In genomic region chr5:149280124-149280523, GRCh38 we compare ENCODE assay signal across 17 cellular contexts. TPM values are rescaled to one million over a fixed set of nuclear protein-coding genes. Genes with fewer than 3 reads are reported as not detected.
"Had no signal": no experiment of that assay in that cellular context is flagged by ENCODE, and none has a peak within 500 bp of the region (broad histone marks: within the 10 kb centered on the region; RNA-seq: fewer than 3 reads in every experiment).

No MANE protein-coding gene starts in this region.

- H3K9me3 ChIP-seq: ascending aorta, stomach had no signal

- H3K27ac ChIP-seq: ascending aorta, stomach had no signal

- ATAC-seq: activated CD4-positive, alpha-beta T cell treated with anti-CD3 and anti-CD28 coated beads for 36 hours; esophagus mucosa; stimulated activated effector memory CD8-positive, alpha-beta T cell treated with anti-CD3 and anti-CD28 coated beads, Interleukin-12 subunit alpha, Interleukin-12 subunit beta, amount 100 ng/mL, for 72 hours; T-cell; WTC11 had no signal

- H3K36me3 ChIP-seq: ascending aorta, stomach had no signal

- H3K27me3 ChIP-seq: ascending aorta, stomach had no signal

- H3K4me2 ChIP-seq: smooth muscle cell had no signal

- H3K4me3 ChIP-seq: ascending aorta, smooth muscle cell, stomach had no signal

- H3K4me1 ChIP-seq: ascending aorta had no signal

- DNase-seq: activated CD4-positive, alpha-beta T cell treated with anti-CD3 and anti-CD28 coated beads for 36 hours; activated CD4-positive, alpha-beta T cell treated with anti-CD3 and anti-CD28 coated beads, Interleukin-2, amount 50 U/mL, for 48 hours; activated gamma-delta T cell; cerebellar nuclear complex; cortex of kidney; midbrain; occipital lobe; posterior cingulate gyrus; stimulated activated CD4-positive, alpha-beta T cell treated with anti-CD3 and anti-CD28 coated beads, Interleukin-4, amount 100 ng/mL, for 24 hours; stomach; T-cell had no signal

RNA-seq across cellular contexts. Expression of gene AFAP1L1, which starts 8.5 kb away (rescaled TPM):
- polyA plus RNA-seq: neural cell had no signal
